In the genomic region with DNA sequence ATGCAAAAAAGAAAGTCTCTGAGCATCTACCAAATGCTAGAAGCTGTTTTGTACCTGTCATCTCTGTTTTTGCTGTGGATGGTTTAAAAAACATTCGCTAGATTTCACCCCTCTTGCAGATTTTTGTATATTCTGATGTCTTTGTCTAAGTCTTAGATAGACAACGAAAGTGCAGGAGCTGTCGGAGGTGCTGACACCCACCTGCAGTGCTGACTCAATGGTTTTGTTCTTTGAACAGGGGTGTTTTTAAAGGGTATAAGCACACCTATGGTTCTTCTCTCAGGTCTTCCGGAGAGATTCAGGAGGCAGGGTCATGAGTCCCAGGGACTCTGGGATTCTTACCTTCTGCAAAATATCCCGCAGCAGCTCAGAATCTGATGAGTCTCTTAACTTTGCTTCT, we compare ENCODE assay signal across 7 cellular contexts.
DNase-seq lines count a peak whose midpoint lies in the region; ATAC-seq and TF ChIP-seq lines count a peak whose summit lies in the region.
"Not testable (repeated sequence)": the region's sequence is repeated elsewhere in the genome, so short reads cannot be mapped to it uniquely, and the experiment has no call there.

No MANE protein-coding gene starts in this region.

- H3K4me1 ChIP-seq in SJSA1 (replicated peaks) (peaks cover 16% of the 10 kb centered on the region), ascending aorta (peaks cover 0 to 25% of the 10 kb centered on the region in 2 donors), heart right ventricle (peaks cover 0 to 35% (median 28%) of the 10 kb centered on the region in 9 donors), skeletal muscle satellite cell (ENCODE audit: control insufficient read depth, insufficient read depth, low read length) (peaks cover 30% of the 10 kb centered on the region)

- not testable (repeated sequence) for H3K4me3 ChIP-seq in SJSA1, ascending aorta, heart right ventricle
- peak overlapping the region; percentile 42 for H3K4me3 ChIP-seq in skeletal muscle satellite cell (ENCODE audit: low read length)

- not testable (repeated sequence) for H3K9me3 ChIP-seq in SJSA1 (replicated peaks); ascending aorta; heart right ventricle; skeletal muscle satellite cell (replicated peaks; ENCODE audit: low read length)

- peak overlapping the region; percentile 99 for H3K27ac Mint-ChIP-seq in HFFc6
- H3K27ac Mint-ChIP-seq in dendritic cell treated with granulocyte-macrophage colony-stimulating factor and Interleukin-4, amounts not matched to agents 40 ng/mL and 50 ng/mL, for 4 days = peak overlapping the region; percentile 34
- peak overlapping the region; percentile 97 for H3K27ac Mint-ChIP-seq in nephron progenitor cell

- peak overlapping the region; percentile 66 for H3K4me2 ChIP-seq in skeletal muscle satellite cell (ENCODE audit: low read length)

- not testable (repeated sequence) for DNase-seq in HFFc6; ascending aorta (ENCODE audit: low spot score in 2 of 2); heart right ventricle; nephron progenitor cell
- DNase-seq in SJSA1 (ENCODE audit: low read depth in 1 of 2, low spot score in 2 of 2) = peak in 1 of 2 experiments; percentile 2

- H3K36me3 ChIP-seq in SJSA1 = not testable (repeated sequence)
- peaks cover 0 to 21% of the 10 kb centered on the region in 2 donors for H3K36me3 ChIP-seq in ascending aorta
- H3K36me3 ChIP-seq in heart right ventricle = peaks cover 0 to 34% (median 0%) of the 10 kb centered on the region in 9 donors
- H3K36me3 ChIP-seq in skeletal muscle satellite cell (ENCODE audit: insufficient read depth, low read length) = peaks cover 14% of the 10 kb centered on the region

- not testable (repeated sequence) for H3K9me3 Mint-ChIP-seq in HFFc6; dendritic cell treated with granulocyte-macrophage colony-stimulating factor and Interleukin-4, amounts not matched to agents 40 ng/mL and 50 ng/mL, for 4 days; nephron progenitor cell

- peaks cover 65% of the 10 kb centered on the region for H3K4me1 Mint-ChIP-seq in HFFc6 (ENCODE audit: low read depth)
- H3K4me1 Mint-ChIP-seq in dendritic cell treated with granulocyte-macrophage colony-stimulating factor and Interleukin-4, amounts not matched to agents 40 ng/mL and 50 ng/mL, for 4 days (ENCODE audit: low read depth) = peaks cover 34% of the 10 kb centered on the region
- peaks cover 65% of the 10 kb centered on the region for H3K4me1 Mint-ChIP-seq in nephron progenitor cell

- not testable (repeated sequence) for H3K27me3 ChIP-seq in SJSA1 (replicated peaks); ascending aorta; heart right ventricle; skeletal muscle satellite cell (ENCODE audit: control insufficient read depth, insufficient read depth, low read length)

- 85 to 87% methylated on average over 5 of the region's 5 CpGs for WGBS in heart right ventricle, 2 donors

- H3K4me3 Mint-ChIP-seq in HFFc6 (peak overlapping the region; percentile 93), nephron progenitor cell (peak overlapping the region; percentile 94)
- H3K4me3 Mint-ChIP-seq in dendritic cell treated with granulocyte-macrophage colony-stimulating factor and Interleukin-4, amounts not matched to agents 40 ng/mL and 50 ng/mL, for 4 days = not testable (repeated sequence)

- intact Hi-C loops in ascending aorta (cut with DNase I) = loop anchor here (10.0 kb wide), 1 partner anchor 352 kb away; the partner anchor contains the start of gene ZNF717
- intact Hi-C loops in dendritic cell treated with granulocyte-macrophage colony-stimulating factor and Interleukin-4, amounts not matched to agents 40 ng/mL and 50 ng/mL, for 4 days (cut with micrococcal nuclease) = loop anchor here (10.0 kb wide), 1 partner anchor 352 kb away; the partner anchor contains the start of gene ZNF717
- intact Hi-C loops in heart right ventricle (cut with DNase I) = loop anchor here in 1 of 10 donors (10.0 kb wide), 1 partner anchor 212 kb away; no protein-coding TSS in a partner anchor

- not testable (repeated sequence) for TF ChIP-seq CTCF in HFFc6 (IDR thresholded peaks at IDR 0.05); ascending aorta (IDR thresholded peaks at IDR 0.05); heart right ventricle (IDR thresholded peaks at IDR 0.05); nephron progenitor cell (IDR thresholded peaks at IDR 0.05)

- not testable (repeated sequence) for ATAC-seq in heart right ventricle

- H3K27me3 Mint-ChIP-seq in HFFc6 (ENCODE audit: insufficient read depth); dendritic cell treated with granulocyte-macrophage colony-stimulating factor and Interleukin-4, amounts not matched to agents 40 ng/mL and 50 ng/mL, for 4 days; nephron progenitor cell (ENCODE audit: low read depth, poor library complexity): not testable (repeated sequence)

- peaks cover 22% of the 10 kb centered on the region; the same call in 1 of the 2 replicates for H3K36me3 Mint-ChIP-seq in HFFc6 (ENCODE audit: low read depth)
- H3K36me3 Mint-ChIP-seq in dendritic cell treated with granulocyte-macrophage colony-stimulating factor and Interleukin-4, amounts not matched to agents 40 ng/mL and 50 ng/mL, for 4 days (ENCODE audit: low read depth) = peaks cover 42% of the 10 kb centered on the region
- peaks cover 29% of the 10 kb centered on the region for H3K36me3 Mint-ChIP-seq in nephron progenitor cell (ENCODE audit: low read depth)

- H3K27ac ChIP-seq in SJSA1 = peak overlapping the region; percentile 56; the same call in 1 of the 2 replicates
- peak overlapping the region; percentile 53 to 96 for H3K27ac ChIP-seq in ascending aorta
- H3K27ac ChIP-seq in heart right ventricle = peak overlapping the region in 9 of 10 donors; percentile 35 to 95 (median 51)

- H3K9ac ChIP-seq in skeletal muscle satellite cell (ENCODE audit: low read depth, low read length) = peak overlapping the region; percentile 50

Comparison
In these comparisons a context has a peak if more than half of its experiments do, and no peak if none do; other contexts are left out.
1. H3K27ac Mint-ChIP-seq: peak in every context shown above with its lines; median percentile 99 in HFFc6; 97 in nephron progenitor cell; 34 in dendritic cell treated with granulocyte-macrophage colony-stimulating factor and Interleukin-4, amounts not matched to agents 40 ng/mL and 50 ng/mL, for 4 days.